In genomic region chr11:92251980-92252379, GRCh38 we compare ENCODE assay signal across 31 cellular contexts. TPM values are rescaled to one million over a fixed set of nuclear protein-coding genes. Genes with fewer than 3 reads are reported as not detected.
DNase-seq lines count a peak whose midpoint lies in the region; ATAC-seq, FAIRE-seq and TF ChIP-seq lines count a peak whose summit lies in the region.
"Had no signal": no experiment of that assay in that cellular context is flagged by ENCODE, and none has a peak within 500 bp of the region (broad histone marks: within the 10 kb centered on the region; RNA-seq: fewer than 3 reads in every experiment).

No MANE protein-coding gene starts in this region.

- no peak overlapping the region for H3K4me3 Mint-ChIP-seq in astrocyte (ENCODE audit: unreplicated experiment)
- H3K4me3 Mint-ChIP-seq: activated naive CD4-positive, alpha-beta T cell treated with anti-CD3 and anti-CD28 coated beads, Interleukin-2, amount 50 U/mL, for 24 hours; activated T-helper 17 cell treated with anti-CD3 and anti-CD28 coated beads, Interleukin-2, amount 50 U/mL, for 72 hours; CD4-positive, alpha-beta T cell; stimulated activated effector memory CD8-positive, alpha-beta T cell treated with anti-CD3 and anti-CD28 coated beads, Interleukin-12 subunit alpha, Interleukin-12 subunit beta, amount 100 ng/mL, for 72 hours; T-helper 2 cell treated with Interferon-gamma antibody and Interleukin-4, amounts not matched to agents 5 μg/mL and 100 μg/mL, for 36 hours; WTC11 had no signal

- no peak overlapping the region for H3K9ac ChIP-seq in astrocyte (ENCODE audit: low read length)
- no peak overlapping the region for H3K9ac ChIP-seq in HepG2 (ENCODE audit: insufficient read depth, low read depth, low read length)
- H3K9ac ChIP-seq: parathyroid adenoma had no signal

- H3K36me3 ChIP-seq in astrocyte (ENCODE audit: insufficient read depth, low read length), result no peaks in the 10 kb centered on the region
- no peaks in the 10 kb centered on the region for H3K36me3 ChIP-seq in aorta (ENCODE audit: control insufficient read depth in 1 of 2, insufficient read depth in 2 of 2, low read length in 1 of 2)
- no peaks in the 10 kb centered on the region for H3K36me3 ChIP-seq in HepG2 (replicated peaks in 1 of 2; ENCODE audit: control insufficient read depth in 1 of 2, insufficient read depth in 2 of 2, low read length in 2 of 2)
- H3K36me3 ChIP-seq: heart left ventricle, lower lobe of right lung, MG63, upper lobe of left lung had no signal

- H3K79me2 ChIP-seq in astrocyte (ENCODE audit: insufficient read depth, low read length), result no peaks in the 10 kb centered on the region
- H3K79me2 ChIP-seq in HepG2 (ENCODE audit: insufficient read depth, low read length), result no peaks in the 10 kb centered on the region
- H3K79me2 ChIP-seq: parathyroid adenoma had no signal

- ATAC-seq in aorta (ENCODE audit: low FRiP score) (no peak), GM18520 (IDR thresholded peaks at IDR 0.05; ENCODE audit: unreplicated experiment) (no peak), HepG2 (no peak)
- ATAC-seq: activated T-helper 17 cell treated with anti-CD3 and anti-CD28 coated beads, Interleukin-2, amount 50 U/mL, for 72 hours; heart left ventricle; lower lobe of right lung; Panc1; stimulated activated effector memory CD8-positive, alpha-beta T cell treated with anti-CD3 and anti-CD28 coated beads, Interleukin-12 subunit alpha, Interleukin-12 subunit beta, amount 100 ng/mL, for 72 hours; WTC11 had no signal

- H3K36me3 Mint-ChIP-seq in astrocyte (ENCODE audit: low read depth, unreplicated experiment), result no peaks in the 10 kb centered on the region
- H3K36me3 Mint-ChIP-seq: activated naive CD4-positive, alpha-beta T cell treated with anti-CD3 and anti-CD28 coated beads, Interleukin-2, amount 50 U/mL, for 24 hours; stimulated activated effector memory CD8-positive, alpha-beta T cell treated with anti-CD3 and anti-CD28 coated beads, Interleukin-12 subunit alpha, Interleukin-12 subunit beta, amount 100 ng/mL, for 72 hours; WTC11 had no signal

- no peaks in the 10 kb centered on the region for H3K4me1 ChIP-seq in astrocyte (ENCODE audit: insufficient read depth, low read length)
- peaks cover 3 to 11% of the 10 kb centered on the region in 2 donors for H3K4me1 ChIP-seq in aorta (ENCODE audit: control insufficient read depth in 1 of 2, insufficient read depth in 2 of 2, low read length in 2 of 2)
- no peaks in the 10 kb centered on the region for H3K4me1 ChIP-seq in HepG2 (ENCODE audit: insufficient read depth, low read length)
- H3K4me1 ChIP-seq: heart left ventricle, lower lobe of right lung, parathyroid adenoma, upper lobe of left lung had no signal

- DNase-seq in GM03348 (ENCODE audit: low spot score) (peak; percentile 61), astrocyte (ENCODE audit: low read depth) (peak; percentile 60), fibroblast of the aortic adventitia (ENCODE audit: low read depth) (peak; percentile 2), aorta (no peak), UCSD-AML1 (lab: John Stamatoyannopoulos, UW; ENCODE audit: unreplicated experiment) (no peak), HepG2 (ENCODE audit: low spot score) (no peak)
- DNase-seq: activated CD4-positive, alpha-beta T cell treated with anti-CD3 and anti-CD28 coated beads, Interleukin-2, amount 50 U/mL, for 1 hour; anterior cingulate cortex; CD4-positive, alpha-beta T cell; dorsolateral prefrontal cortex; HCEC 1CT; heart left ventricle; KBM-7; lower lobe of right lung; MG63; NCI-H1417; NCI-H2081; NCI-H2227 treated with DMSO at 0.1 percent for 48 hours; SHP77; stimulated activated CD4-positive, alpha-beta T cell treated with anti-CD3 and anti-CD28 coated beads, Interleukin-4, amount 100 ng/mL, for 24 hours; substantia nigra; upper lobe of left lung had no signal

- peaks cover 24% of the 10 kb centered on the region for H3K4me1 Mint-ChIP-seq in astrocyte (ENCODE audit: low read depth, unreplicated experiment)
- H3K4me1 Mint-ChIP-seq: activated naive CD4-positive, alpha-beta T cell treated with anti-CD3 and anti-CD28 coated beads, Interleukin-2, amount 50 U/mL, for 24 hours; activated T-helper 17 cell treated with anti-CD3 and anti-CD28 coated beads, Interleukin-2, amount 50 U/mL, for 72 hours; stimulated activated effector memory CD8-positive, alpha-beta T cell treated with anti-CD3 and anti-CD28 coated beads, Interleukin-12 subunit alpha, Interleukin-12 subunit beta, amount 100 ng/mL, for 72 hours had no signal

- H3K4me3 ChIP-seq in astrocyte (ENCODE audit: insufficient read depth, low read depth, low read length) (no peak overlapping the region), fibroblast of the aortic adventitia (ENCODE audit: low read depth, low read length) (no peak overlapping the region), aorta (ENCODE audit: low read length in 2 of 2) (no peak overlapping the region), HepG2 (replicated peaks in 1 of 3; ENCODE audit: insufficient read depth in 1 of 3, low read depth in 2 of 3, low read length in 3 of 3) (no peak overlapping the region)
- H3K4me3 ChIP-seq: dorsolateral prefrontal cortex, heart left ventricle, lower lobe of right lung, MG63, upper lobe of left lung had no signal

- CTCF ChIA-PET in HepG2 (lab: Yijun Ruan, JAX; ENCODE audit: low intra/inter-chr PET ratio, low total read pairs), result no interaction called here

- TF ChIP-seq EP300 in HepG2 (IDR thresholded peaks at IDR 0.05; ENCODE audit: low read depth in 2 of 2, low read length in 2 of 2) (no peak), HepG2 (CRISPR knock-in tag; IDR thresholded peaks at IDR 0.05; ENCODE audit: borderline replicate concordance) (no peak)

- H4K20me1 ChIP-seq in astrocyte (ENCODE audit: insufficient read depth, low read length), result no peaks in the 10 kb centered on the region
- no peaks in the 10 kb centered on the region for H4K20me1 ChIP-seq in HepG2 (ENCODE audit: insufficient read depth, low read length)

- peak overlapping the region; percentile 38 for H3K27ac Mint-ChIP-seq in astrocyte (ENCODE audit: unreplicated experiment)
- H3K27ac Mint-ChIP-seq: activated naive CD4-positive, alpha-beta T cell treated with anti-CD3 and anti-CD28 coated beads, Interleukin-2, amount 50 U/mL, for 24 hours; activated T-helper 17 cell treated with anti-CD3 and anti-CD28 coated beads, Interleukin-2, amount 50 U/mL, for 72 hours; CD4-positive, alpha-beta T cell; stimulated activated effector memory CD8-positive, alpha-beta T cell treated with anti-CD3 and anti-CD28 coated beads, Interleukin-12 subunit alpha, Interleukin-12 subunit beta, amount 100 ng/mL, for 72 hours; T-helper 2 cell treated with Interferon-gamma antibody and Interleukin-4, amounts not matched to agents 5 μg/mL and 100 μg/mL, for 36 hours had no signal

- H3K27me3 Mint-ChIP-seq in astrocyte (ENCODE audit: low read depth, unreplicated experiment), result no peaks in the 10 kb centered on the region
- H3K27me3 Mint-ChIP-seq: activated naive CD4-positive, alpha-beta T cell treated with anti-CD3 and anti-CD28 coated beads, Interleukin-2, amount 50 U/mL, for 24 hours; activated T-helper 17 cell treated with anti-CD3 and anti-CD28 coated beads, Interleukin-2, amount 50 U/mL, for 72 hours; CD4-positive, alpha-beta T cell had no signal

- POLR2A ChIA-PET in HepG2 (lab: Yijun Ruan, JAX), result no interaction called here

- no peak overlapping the region for H3K27ac ChIP-seq in astrocyte (ENCODE audit: low read depth, low read length)
- peak overlapping the region; percentile 15 to 35 for H3K27ac ChIP-seq in aorta (ENCODE audit: low read depth in 1 of 2, low read length in 2 of 2)
- H3K27ac ChIP-seq in HepG2 (ENCODE audit: extremely low read length, insufficient read depth, low read length), result no peak overlapping the region
- H3K27ac ChIP-seq: heart left ventricle, lower lobe of right lung, parathyroid adenoma, upper lobe of left lung had no signal

- H3K9me3 ChIP-seq in astrocyte (ENCODE audit: insufficient read depth, low read depth, low read length) (no peaks in the 10 kb centered on the region), aorta (ENCODE audit: control insufficient read depth, low read length) (no peaks in the 10 kb centered on the region), HepG2 (ENCODE audit: low read length) (no peaks in the 10 kb centered on the region)
- H3K9me3 ChIP-seq: heart left ventricle, lower lobe of right lung, MG63, upper lobe of left lung had no signal

- in situ Hi-C loops in HepG2 (cut with HindIII; ENCODE audit: extremely low pct_ligation_motif_present, low pct_unique_long_range_greater_than_20kb), result no loop called here

- H3K9me3 Mint-ChIP-seq in astrocyte (ENCODE audit: unreplicated experiment), result no peaks in the 10 kb centered on the region
- H3K9me3 Mint-ChIP-seq: activated naive CD4-positive, alpha-beta T cell treated with anti-CD3 and anti-CD28 coated beads, Interleukin-2, amount 50 U/mL, for 24 hours; activated T-helper 17 cell treated with anti-CD3 and anti-CD28 coated beads, Interleukin-2, amount 50 U/mL, for 72 hours; CD4-positive, alpha-beta T cell; T-helper 2 cell treated with Interferon-gamma antibody and Interleukin-4, amounts not matched to agents 5 μg/mL and 100 μg/mL, for 36 hours; WTC11 had no signal

- WGBS in aorta, 2 donors, result 28 to 36% methylated on average over 1 of the region's 1 CpG
- WGBS in HepG2 (ENCODE audit: low lambda C conversion rate), result 0% methylated on average over 1 of the region's 1 CpG

- TF ChIP-seq RAD21 in HepG2 (CRISPR knock-in tag; IDR thresholded peaks at IDR 0.05), result no peak

- H3K27me3 ChIP-seq in astrocyte (ENCODE audit: insufficient read depth, low read length), result no peaks in the 10 kb centered on the region
- H3K27me3 ChIP-seq in aorta (ENCODE audit: control insufficient read depth in 1 of 2, insufficient read depth in 2 of 2, low read length in 1 of 2), result no peaks in the 10 kb centered on the region
- H3K27me3 ChIP-seq in HepG2 (ENCODE audit: control insufficient read depth in 1 of 2, insufficient read depth in 2 of 2, low read length in 2 of 2), result no peaks in the 10 kb centered on the region
- H3K27me3 ChIP-seq: dorsolateral prefrontal cortex, heart left ventricle, MG63, upper lobe of left lung had no signal

- no peak for TF ChIP-seq POLR2A in HepG2 (IDR thresholded peaks at IDR 0.05; ENCODE audit: insufficient read depth in 1 of 2, low read depth in 2 of 2, low read length in 2 of 2)

- TF ChIP-seq CTCF in astrocyte (IDR thresholded peaks at IDR 0.05; ENCODE audit: insufficient read depth, low read depth, low read length) (no peak), fibroblast of the aortic adventitia (IDR thresholded peaks at IDR 0.05; ENCODE audit: insufficient read depth, low read length) (no peak), HepG2 (CRISPR knock-in tag; IDR thresholded peaks at IDR 0.05) (no peak)

- no TSS peak for BruUV-seq in HepG2 (replicated peaks; lab: Mats Ljungman, UMichigan)

- peak; percentile 41 for FAIRE-seq in astrocyte (lab: Jason Lieb, UNC)
- FAIRE-seq in HepG2 (lab: Jason Lieb, UNC), result no peak
- FAIRE-seq: D721Med had no signal

- no peak overlapping the region for H2AFZ ChIP-seq in astrocyte (ENCODE audit: low read depth, low read length)
- no peak overlapping the region for H2AFZ ChIP-seq in HepG2 (ENCODE audit: low read length)
- H2AFZ ChIP-seq: parathyroid adenoma had no signal

- H3K4me2 ChIP-seq in astrocyte (ENCODE audit: low read length) (no peak overlapping the region), HepG2 (ENCODE audit: low read depth, low read length) (no peak overlapping the region)

- intact Hi-C loops in aorta (cut with DNase I) (no loop called here), HepG2 (cut with micrococcal nuclease; ENCODE audit: unreplicated experiment) (no loop called here)

RNA-seq across cellular contexts. Expression of gene FAT3, which starts 27.4 kb away (rescaled TPM):
- 37.0 and 41.0 TPM in 2 replicates for total RNA-seq in astrocyte
- total RNA-seq in fibroblast of the aortic adventitia (ENCODE audit: low replicate concordance), result 1.7 and 2.2 TPM in 2 replicates
- 10 to 100 TPM; 14.8 to 37.5 TPM for total RNA-seq in aorta
- polyA plus RNA-seq in aorta, result 10 to 100 TPM in 1 of 2 donors, 1 to 10 TPM in 1; 4.0 to 11.3 TPM
- total RNA-seq in HepG2 (2016; rRNA removed; fragmentation: Illumina TruSeq; extraction: Trizol), result not detected in 2 replicates
- not detected in 2 replicates for total RNA-seq in HepG2 (2016; cell fraction: cytosol; rRNA removed; fragmentation: Illumina TruSeq; extraction: Trizol; ENCODE audit: low read depth)
- 0.06 TPM in 1 of 2 replicates, not detected in the other for total RNA-seq in HepG2 (2016; cell fraction: insoluble cytoplasmic fraction; rRNA removed; fragmentation: Illumina TruSeq; extraction: Trizol)
- total RNA-seq in HepG2 (2016; cell fraction: membrane; rRNA removed; fragmentation: Illumina TruSeq; extraction: Trizol), result not detected in 2 replicates
- total RNA-seq in HepG2 (2016; cell fraction: nucleus; rRNA removed; fragmentation: Illumina TruSeq; extraction: Trizol), result not detected in 2 replicates
- not detected in 2 replicates for polyA plus RNA-seq in HepG2 (2011; rRNA removed)
- not detected in 2 replicates for polyA plus RNA-seq in HepG2 (2011; cell fraction: cytosol; rRNA removed)
- not detected in 2 replicates for polyA plus RNA-seq in HepG2 (2011; cell fraction: nucleus; rRNA removed)
- not detected in 2 replicates for polyA plus RNA-seq in HepG2 (2012)
- not detected in 2 replicates for polyA plus RNA-seq in HepG2 (2016; cell fraction: cytosol; fragmentation: Illumina TruSeq; extraction: Trizol; ENCODE audit: low read depth)
- not detected in 2 replicates for polyA plus RNA-seq in HepG2 (2016; cell fraction: insoluble cytoplasmic fraction; fragmentation: Illumina TruSeq; extraction: Trizol; ENCODE audit: low read depth)
- not detected in 2 replicates for polyA plus RNA-seq in HepG2 (2016; cell fraction: membrane; fragmentation: Illumina TruSeq; extraction: Trizol; ENCODE audit: low read depth)
- polyA plus RNA-seq in HepG2 (2016; cell fraction: nucleus; fragmentation: Illumina TruSeq; extraction: Trizol; ENCODE audit: insufficient read depth, low read depth), result not detected in 2 replicates
- polyA minus RNA-seq in HepG2 (2011; rRNA and poly(A)+ RNA removed; ENCODE audit: low replicate concordance), result 0.02 TPM in 1 of 2 replicates, not detected in the other
- not detected in 2 replicates for polyA minus RNA-seq in HepG2 (2011; cell fraction: cytosol; rRNA and poly(A)+ RNA removed)
- not detected in 2 replicates for polyA minus RNA-seq in HepG2 (2011; cell fraction: nucleus; rRNA and poly(A)+ RNA removed)
- total RNA-seq: activated T-helper 17 cell treated with anti-CD3 and anti-CD28 coated beads, Interleukin-2, amount 50 U/mL, for 72 hours; CD4-positive, alpha-beta T cell had no signal

Comparison
In these comparisons a context has a peak if more than half of its experiments do, and no peak if none do; other contexts are left out.
1. DNase-seq: peak in GM03348 (single experiment), astrocyte (single experiment) and fibroblast of the aortic adventitia (single experiment); none in aorta (0 of 2), UCSD-AML1 (single experiment) and HepG2 (single experiment).
2. H3K27ac ChIP-seq: peak in aorta (2 of 2); none in astrocyte (single experiment) and HepG2 (single experiment).